8 cellular contexts compared by ENCODE assay signal in genomic region chr2:120735750-120736170, GRCh38. TPM values are rescaled to one million over a fixed set of nuclear protein-coding genes. Genes with fewer than 3 reads are reported as not detected.
A peak's percentile ranks its signal among the peaks of the same experiment; 100 is the strongest.
DNase-seq lines count a peak whose midpoint lies in the region; ATAC-seq, FAIRE-seq and TF ChIP-seq lines count a peak whose summit lies in the region.

Gene GLI2, plus strand, starts transcription at chr2:120735868. Its CDS starts 61,453 bp downstream, at chr2:120797321.

- peak within 1 kb of the TSS; percentile 88 for H3K4me3 ChIP-seq in fibroblast of villous mesenchyme (ENCODE audit: low read depth, low read length)

- CTCF ChIA-PET in activated CD4-positive, alpha-beta memory T cell treated with anti-CD3 and anti-CD28 coated beads, Interleukin-2, amount 10 ng/mL, durations not matched to agents 7 days and 5 days (lab: Charles Lee) = interaction anchor here (0.7 to 1.1 kb wide), 2 partner anchors 20 to 1854 kb away, joined by 3 read pairs; no protein-coding TSS in a partner anchor

- TF ChIP-seq CTCF in GM13976 (IDR thresholded peaks at IDR 0.05; ENCODE audit: borderline replicate concordance, control extremely low read depth, extremely low read depth, insufficient read depth, missing control alignments) = no peak
- peak; percentile 58 for TF ChIP-seq CTCF in fibroblast of villous mesenchyme (IDR thresholded peaks at IDR 0.05; ENCODE audit: insufficient read depth, low read depth, low read length)
- peak; percentile 77 for TF ChIP-seq CTCF in neural crest cell (conservative IDR thresholded peaks at IDR 0.05)

- no peak for ATAC-seq in HG02840 (IDR thresholded peaks at IDR 0.05; ENCODE audit: low FRiP score, unreplicated experiment)

- peaks cover 22% of the 10 kb centered on the region for H3K4me1 Mint-ChIP-seq in activated CD4-positive, alpha-beta memory T cell treated with anti-CD3 and anti-CD28 coated beads, Interleukin-2, amount 10 ng/mL, durations not matched to agents 7 days and 5 days
- H3K4me1 Mint-ChIP-seq in neural crest cell = peaks cover 48% of the 10 kb centered on the region

- H3K27me3 Mint-ChIP-seq in activated CD4-positive, alpha-beta memory T cell treated with anti-CD3 and anti-CD28 coated beads, Interleukin-2, amount 10 ng/mL, durations not matched to agents 7 days and 5 days = peaks cover 63% of the 10 kb centered on the region
- H3K27me3 Mint-ChIP-seq in neural crest cell (ENCODE audit: low read depth) = peaks cover 62% of the 10 kb centered on the region

- H3K4me3 Mint-ChIP-seq in activated CD4-positive, alpha-beta memory T cell treated with anti-CD3 and anti-CD28 coated beads, Interleukin-2, amount 10 ng/mL, durations not matched to agents 7 days and 5 days = peak within 1 kb of the TSS; percentile 57
- H3K4me3 Mint-ChIP-seq in neural crest cell = peak within 1 kb of the TSS; percentile 94

- H3K9me3 Mint-ChIP-seq in activated CD4-positive, alpha-beta memory T cell treated with anti-CD3 and anti-CD28 coated beads, Interleukin-2, amount 10 ng/mL, durations not matched to agents 7 days and 5 days = no peaks in the 10 kb centered on the region
- no peaks in the 10 kb centered on the region for H3K9me3 Mint-ChIP-seq in neural crest cell

- no peaks in the 10 kb centered on the region for H3K36me3 Mint-ChIP-seq in activated CD4-positive, alpha-beta memory T cell treated with anti-CD3 and anti-CD28 coated beads, Interleukin-2, amount 10 ng/mL, durations not matched to agents 7 days and 5 days (ENCODE audit: low read depth)
- no peaks in the 10 kb centered on the region for H3K36me3 Mint-ChIP-seq in neural crest cell (ENCODE audit: low read depth)

- no peak within 1 kb of the TSS for H3K27ac Mint-ChIP-seq in activated CD4-positive, alpha-beta memory T cell treated with anti-CD3 and anti-CD28 coated beads, Interleukin-2, amount 10 ng/mL, durations not matched to agents 7 days and 5 days
- H3K27ac Mint-ChIP-seq in neural crest cell (ENCODE audit: unreplicated experiment) = peak within 1 kb of the TSS; percentile 92

- peak; percentile 81 for FAIRE-seq in urothelium cell line (lab: Jason Lieb, UNC)

- in situ Hi-C loops in ACHN (cut with HindIII; ENCODE audit: low pct_ligation_motif_present, low pct_unique_long_range_greater_than_20kb, low sequenced_read_pairs) = no loop called here
- in situ Hi-C loops in GM13976 (cut with MboI; ENCODE audit: low sequenced_read_pairs, unreplicated experiment) = no loop called here

- POLR2A ChIA-PET in activated CD4-positive, alpha-beta memory T cell treated with anti-CD3 and anti-CD28 coated beads, Interleukin-2, amount 10 ng/mL, durations not matched to agents 7 days and 5 days (lab: Charles Lee) = no interaction called here

- DNase-seq in ACHN (peak; percentile 89), GM13976 (ENCODE audit: low spot score) (peak; percentile 72), NCI-H1930 (lab: John Stamatoyannopoulos, UW) (peak; percentile 42 to 49), fibroblast of villous mesenchyme (ENCODE audit: low read depth) (peak; percentile 89), neural crest cell (ENCODE audit: low read depth, low spot score) (peak; percentile 78), urothelium cell line (ENCODE audit: low spot score) (peak; percentile 93)
- DNase-seq in activated CD4-positive, alpha-beta memory T cell treated with anti-CD3 and anti-CD28 coated beads, Interleukin-2, amount 10 ng/mL, durations not matched to agents 7 days and 5 days = peak; percentile 41

RNA-seq across cellular contexts. Expression of gene GLI2, which starts in this region (rescaled TPM):
- total RNA-seq in activated CD4-positive, alpha-beta memory T cell treated with anti-CD3 and anti-CD28 coated beads, Interleukin-2, amount 10 ng/mL, durations not matched to agents 7 days and 5 days = under 1 TPM; 0.43 to 0.75 TPM
- total RNA-seq in fibroblast of villous mesenchyme (22.5 and 28.3 TPM in 2 replicates), neural crest cell (48.8 and 49.1 TPM in 2 replicates)

Comparison
In these comparisons a context has a peak if more than half of its experiments do, and no peak if none do; other contexts are left out.
1. RNA of gene GLI2 (total RNA-seq): 48.8 to 49.1 TPM in neural crest cell and 22.5 to 28.3 TPM in fibroblast of villous mesenchyme; 0.43 to 0.75 TPM in activated CD4-positive, alpha-beta memory T cell treated with anti-CD3 and anti-CD28 coated beads, Interleukin-2, amount 10 ng/mL, durations not matched to agents 7 days and 5 days; every median in the first group is over 10 times any median in the second.
2. Peak in DNase-seq in activated CD4-positive, alpha-beta memory T cell treated with anti-CD3 and anti-CD28 coated beads, Interleukin-2, amount 10 ng/mL, durations not matched to agents 7 days and 5 days; RNA of the gene not detected or under 1 TPM.
3. DNase-seq: peak in every context shown above with its lines; median percentile 93 in urothelium cell line; 89 in ACHN; 89 in fibroblast of villous mesenchyme; 78 in neural crest cell; 72 in GM13976; 46 in NCI-H1930; 41 in activated CD4-positive, alpha-beta memory T cell treated with anti-CD3 and anti-CD28 coated beads, Interleukin-2, amount 10 ng/mL, durations not matched to agents 7 days and 5 days.